Comparison of ENCODE assay signal across 18 cellular contexts in the genomic region with DNA sequence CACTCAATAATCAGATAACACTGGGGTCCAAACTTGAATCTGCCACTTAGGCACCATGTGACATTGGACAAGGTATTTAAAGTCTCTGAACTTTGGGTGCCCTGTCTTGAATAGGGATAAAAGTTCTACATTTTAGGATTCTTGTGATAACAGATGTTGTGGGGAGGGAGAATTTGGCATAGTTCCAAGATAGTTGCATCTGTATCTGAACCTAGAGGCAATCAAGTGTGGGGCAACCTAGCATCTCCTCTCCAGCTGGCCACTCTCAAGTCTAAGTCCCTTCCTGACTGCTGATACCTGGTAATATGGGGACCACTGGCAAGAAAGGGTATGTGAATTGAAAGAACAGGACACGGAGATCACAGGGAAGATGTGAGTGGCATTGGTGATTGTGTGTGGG.
DNase-seq lines count a peak whose midpoint lies in the region; ATAC-seq and TF ChIP-seq lines count a peak whose summit lies in the region.
"Had no signal": no experiment of that assay in that cellular context is flagged by ENCODE, and none has a peak within 500 bp of the region (broad histone marks: within the 10 kb centered on the region; RNA-seq: fewer than 3 reads in every experiment).

No MANE protein-coding gene starts in this region.

- POLR2A ChIA-PET in Caco-2 (lab: Charles Lee): no interaction called here

- H3K27me3 ChIP-seq in thymus (ENCODE audit: control insufficient read depth, insufficient read depth) (no peaks in the 10 kb centered on the region), Caco-2 (replicated peaks; ENCODE audit: control insufficient read depth, insufficient read depth, low read length) (no peaks in the 10 kb centered on the region)
- H3K27me3 ChIP-seq: MG63 had no signal

- no peaks in the 10 kb centered on the region for H3K36me3 ChIP-seq in thymus (ENCODE audit: control insufficient read depth, insufficient read depth)
- no peaks in the 10 kb centered on the region for H3K36me3 ChIP-seq in Caco-2 (ENCODE audit: control insufficient read depth, insufficient read depth, low read length)
- H3K36me3 ChIP-seq: MG63 had no signal

- H3K27ac Mint-ChIP-seq in Caco-2 (ENCODE audit: unreplicated experiment): no peak overlapping the region
- H3K27ac Mint-ChIP-seq: B cell had no signal

- H3K4me3 Mint-ChIP-seq in Caco-2 (ENCODE audit: unreplicated experiment): no peak overlapping the region
- H3K4me3 Mint-ChIP-seq: B cell; CD4-positive, CD25-positive, alpha-beta regulatory T cell had no signal

- H3K4me3 ChIP-seq in thymus (ENCODE audit: low read length): no peak overlapping the region
- no peak overlapping the region for H3K4me3 ChIP-seq in Caco-2 (ENCODE audit: low read depth, low read length)
- H3K4me3 ChIP-seq: MG63 had no signal

- H3K4me1 Mint-ChIP-seq in Caco-2 (ENCODE audit: low read depth, unreplicated experiment): peaks cover 20% of the 10 kb centered on the region

- H3K9me3 ChIP-seq in thymus (ENCODE audit: control insufficient read depth) (no peaks in the 10 kb centered on the region), Caco-2 (no peaks in the 10 kb centered on the region; the same call in 1 of the 2 replicates)
- H3K9me3 ChIP-seq: MG63 had no signal

- intact Hi-C loops in left ventricle myocardium superior (cut with micrococcal nuclease) (no loop called here), Caco-2 (cut with micrococcal nuclease; ENCODE audit: unreplicated experiment) (no loop called here)

- CTCF ChIA-PET in Caco-2 (lab: Charles Lee): no interaction called here

- no TSS peak for BruUV-seq in Caco-2 (replicated peaks; lab: Mats Ljungman, UMichigan)

- H3K27me3 Mint-ChIP-seq in Caco-2 (ENCODE audit: insufficient read depth, unreplicated experiment): no peaks in the 10 kb centered on the region
- H3K27me3 Mint-ChIP-seq: B cell; CD4-positive, CD25-positive, alpha-beta regulatory T cell had no signal

- peak; percentile 24 for DNase-seq in DMS 273 (lab: John Stamatoyannopoulos, UW; ENCODE audit: unreplicated experiment)
- no peak for DNase-seq in DMS 273 treated with DMSO at 0.1 percent for 48 hours (lab: John Stamatoyannopoulos, UW)
- peak; percentile 36 for DNase-seq in amniotic epithelial cell (ENCODE audit: low read depth)
- no peak for DNase-seq in left ventricle myocardium superior
- no peak for DNase-seq in amniotic stem cell (lab: John Stamatoyannopoulos, UW)
- DNase-seq in Caco-2: no peak
- DNase-seq: CD4-positive, CD25-positive, alpha-beta regulatory T cell; H7; MG63; NCI-H1092; NCI-H2081 treated with DMSO at 0.1 percent for 48 hours; NCI-H446 treated with DMSO at 0.1 percent for 48 hours; PC-3 had no signal

- ATAC-seq in left ventricle myocardium superior (peak; percentile 43), GM19035 (IDR thresholded peaks at IDR 0.05; ENCODE audit: unreplicated experiment) (no peak)
- ATAC-seq: PC-3 had no signal

- no peak for TF ChIP-seq CTCF in Caco-2 (IDR thresholded peaks at IDR 0.05; ENCODE audit: insufficient read depth in 1 of 2, low read depth in 1 of 2, low read length in 1 of 2, severe bottlenecking in 1 of 2, unreplicated experiment in 1 of 2)

- peak overlapping the region; percentile 9 for H3K27ac ChIP-seq in thymus (ENCODE audit: low read depth)
- H3K27ac ChIP-seq: 22Rv1, RWPE1 had no signal

- H3K4me1 ChIP-seq in thymus (ENCODE audit: control insufficient read depth, insufficient read depth, low read length): no peaks in the 10 kb centered on the region
- H3K4me1 ChIP-seq in Caco-2: peaks cover 21% of the 10 kb centered on the region

- H3K36me3 Mint-ChIP-seq in Caco-2 (ENCODE audit: insufficient read depth, unreplicated experiment): peaks cover 7% of the 10 kb centered on the region

- WGBS in thymus: 97% methylated on average over 1 of the region's 1 CpG

- H3K9me3 Mint-ChIP-seq in Caco-2 (ENCODE audit: unreplicated experiment): no peaks in the 10 kb centered on the region

Comparison
In these comparisons a context has a peak if more than half of its experiments do, and no peak if none do; other contexts are left out.
1. DNase-seq: peak in DMS 273 (single experiment) and amniotic epithelial cell (single experiment); none in DMS 273 treated with DMSO at 0.1 percent for 48 hours (single experiment), left ventricle myocardium superior (single experiment), amniotic stem cell (single experiment) and Caco-2 (0 of 2).